3 cellular contexts compared by ENCODE assay signal in genomic region chr1:248641583-248641982, GRCh38. TPM values are rescaled to one million over a fixed set of nuclear protein-coding genes. Genes with fewer than 3 reads are reported as not detected.
"Had no signal": no experiment of that assay in that cellular context is flagged by ENCODE, and none has a peak within 500 bp of the region (broad histone marks: within the 10 kb centered on the region; RNA-seq: fewer than 3 reads in every experiment).

No MANE protein-coding gene starts in this region.

RNA-seq across cellular contexts. Expression of gene OR2T35, which starts 3.5 kb away (rescaled TPM):
- polyA plus RNA-seq: cardiac muscle cell, heart right ventricle, spleen had no signal

RNA-seq across cellular contexts. Expression of gene OR2T11, which starts 6.7 kb away (rescaled TPM):
- polyA plus RNA-seq: cardiac muscle cell, heart right ventricle had no signal

RNA-seq across cellular contexts. Expression of gene OR2T27, which starts 13.7 kb away (rescaled TPM):
- polyA plus RNA-seq: cardiac muscle cell, heart right ventricle, spleen had no signal

RNA-seq across cellular contexts. Expression of gene OR2T10, which starts 44.1 kb away (rescaled TPM):
- polyA plus RNA-seq: cardiac muscle cell, heart right ventricle had no signal
